22 cellular contexts compared by ENCODE assay signal in genomic region chr16:61681124-61681523, GRCh38.
"Had no signal": no experiment of that assay in that cellular context is flagged by ENCODE, and none has a peak within 500 bp of the region (broad histone marks: within the 10 kb centered on the region; RNA-seq: fewer than 3 reads in every experiment).

No MANE protein-coding gene starts in this region.

- H3K27ac Mint-ChIP-seq: activated CD4-positive, alpha-beta T cell treated with anti-CD3 and anti-CD28 coated beads, Interleukin-2, amount 10 ng/mL, durations not matched to agents 24 days and 14 days; activated CD8-positive, alpha-beta T cell treated with anti-CD3 and anti-CD28 coated beads, Interleukin-2, amount 10 ng/mL, durations not matched to agents 7 days and 5 days; activated naive CD8-positive, alpha-beta T cell treated with anti-CD3 and anti-CD28 coated beads, Interleukin-2, amount 10 ng/mL, durations not matched to agents 7 days and 5 days; activated T-cell treated with anti-CD3 and anti-CD28 coated beads, Interleukin-2, amount 50 U/mL, for 24 hours; activated T-helper 2 cell treated with anti-CD3 and anti-CD28 coated beads, Interferon-gamma antibody, Interleukin-2, Interleukin-4, amounts not matched to agents 10 μg/mL and 5 μg/mL and 100 μg/mL, durations not matched to agents 14 hours and 24 hours and 36 hours; natural killer cell treated with Interleukin-12 subunit alpha and Interleukin-12 subunit beta and Interleukin-15 and Interleukin-18, amount 100 ng/mL, for 72 hours; stimulated activated memory B cell treated with anti-CD40 and anti-IgM and Interleukin-4, amounts not matched to agents 10 μg/mL and 1 μg/mL and 100 μg/mL, for 72 hours; T-cell had no signal

- H3K27me3 Mint-ChIP-seq: activated CD4-positive, alpha-beta T cell treated with anti-CD3 and anti-CD28 coated beads, Interleukin-2, amount 10 ng/mL, durations not matched to agents 24 days and 14 days; activated naive CD8-positive, alpha-beta T cell treated with anti-CD3 and anti-CD28 coated beads, Interleukin-2, amount 10 ng/mL, durations not matched to agents 7 days and 5 days; activated T-cell treated with anti-CD3 and anti-CD28 coated beads, Interleukin-2, amount 50 U/mL, for 24 hours; natural killer cell treated with Interleukin-12 subunit alpha and Interleukin-12 subunit beta and Interleukin-15 and Interleukin-18, amount 100 ng/mL, for 72 hours; stimulated activated memory B cell treated with anti-CD40 and anti-IgM and Interleukin-4, amounts not matched to agents 10 μg/mL and 1 μg/mL and 100 μg/mL, for 72 hours; T-cell had no signal

- H3K4me1 Mint-ChIP-seq: activated CD4-positive, alpha-beta T cell treated with anti-CD3 and anti-CD28 coated beads, Interleukin-2, amount 10 ng/mL, durations not matched to agents 24 days and 14 days; activated naive CD8-positive, alpha-beta T cell treated with anti-CD3 and anti-CD28 coated beads, Interleukin-2, amount 10 ng/mL, durations not matched to agents 7 days and 5 days; stimulated activated memory B cell treated with anti-CD40 and anti-IgM and Interleukin-4, amounts not matched to agents 10 μg/mL and 1 μg/mL and 100 μg/mL, for 72 hours; T-cell had no signal

- DNase-seq: activated CD4-positive, alpha-beta T cell treated with anti-CD3 and anti-CD28 coated beads, Interleukin-2, amount 10 ng/mL, durations not matched to agents 24 days and 14 days; activated CD4-positive, CD25-positive, alpha-beta regulatory T cell; activated CD8-positive, alpha-beta T cell treated with anti-CD3 and anti-CD28 coated beads, Interleukin-2, amount 10 ng/mL, durations not matched to agents 7 days and 5 days; activated naive CD4-positive, alpha-beta T cell treated with Interleukin-2 at 50 U/mL for 16 hours; activated naive CD8-positive, alpha-beta T cell treated with anti-CD3 and anti-CD28 coated beads, Interleukin-2, amount 10 ng/mL, durations not matched to agents 7 days and 5 days; activated T-cell treated with anti-CD3 and anti-CD28 coated beads, Interleukin-2, amount 50 U/mL, for 24 hours; cortex of kidney; effector CD4-positive, alpha-beta T cell; heart right ventricle; kidney glomerular epithelial cell; mesendoderm; pancreas; sigmoid colon; stimulated activated CD4-positive, alpha-beta T cell treated with anti-CD3 and anti-CD28 coated beads, Interleukin-4, amount 100 ng/mL, for 4 hours; T-cell; thyroid gland had no signal

- H3K4me3 Mint-ChIP-seq: activated CD4-positive, alpha-beta T cell treated with anti-CD3 and anti-CD28 coated beads, Interleukin-2, amount 10 ng/mL, durations not matched to agents 24 days and 14 days; activated CD8-positive, alpha-beta T cell treated with anti-CD3 and anti-CD28 coated beads, Interleukin-2, amount 10 ng/mL, durations not matched to agents 7 days and 5 days; activated naive CD8-positive, alpha-beta T cell treated with anti-CD3 and anti-CD28 coated beads, Interleukin-2, amount 10 ng/mL, durations not matched to agents 7 days and 5 days; activated T-cell treated with anti-CD3 and anti-CD28 coated beads, Interleukin-2, amount 50 U/mL, for 24 hours; natural killer cell treated with Interleukin-12 subunit alpha and Interleukin-12 subunit beta and Interleukin-15 and Interleukin-18, amount 100 ng/mL, for 72 hours; stimulated activated memory B cell treated with anti-CD40 and anti-IgM and Interleukin-4, amounts not matched to agents 10 μg/mL and 1 μg/mL and 100 μg/mL, for 72 hours; T-cell had no signal

- ATAC-seq: activated CD8-positive, alpha-beta T cell treated with anti-CD3 and anti-CD28 coated beads, Interleukin-2, amount 10 ng/mL, durations not matched to agents 7 days and 5 days; esophagus mucosa; gastroesophageal sphincter; heart right ventricle; natural killer cell treated with Interleukin-12 subunit alpha and Interleukin-12 subunit beta and Interleukin-15 and Interleukin-18, amount 100 ng/mL, for 72 hours; pancreas; stimulated activated memory B cell treated with anti-CD40 and anti-IgM and Interleukin-4, amounts not matched to agents 10 μg/mL and 1 μg/mL and 100 μg/mL, for 72 hours; T-cell had no signal

- H3K36me3 Mint-ChIP-seq: activated naive CD8-positive, alpha-beta T cell treated with anti-CD3 and anti-CD28 coated beads, Interleukin-2, amount 10 ng/mL, durations not matched to agents 7 days and 5 days; stimulated activated memory B cell treated with anti-CD40 and anti-IgM and Interleukin-4, amounts not matched to agents 10 μg/mL and 1 μg/mL and 100 μg/mL, for 72 hours; T-cell had no signal

- H3K27ac ChIP-seq: gastroesophageal sphincter, heart right ventricle, neutrophil, pancreas, sigmoid colon, thyroid gland had no signal
